ENCODE assay signal across 8 cellular contexts in the genomic region with DNA sequence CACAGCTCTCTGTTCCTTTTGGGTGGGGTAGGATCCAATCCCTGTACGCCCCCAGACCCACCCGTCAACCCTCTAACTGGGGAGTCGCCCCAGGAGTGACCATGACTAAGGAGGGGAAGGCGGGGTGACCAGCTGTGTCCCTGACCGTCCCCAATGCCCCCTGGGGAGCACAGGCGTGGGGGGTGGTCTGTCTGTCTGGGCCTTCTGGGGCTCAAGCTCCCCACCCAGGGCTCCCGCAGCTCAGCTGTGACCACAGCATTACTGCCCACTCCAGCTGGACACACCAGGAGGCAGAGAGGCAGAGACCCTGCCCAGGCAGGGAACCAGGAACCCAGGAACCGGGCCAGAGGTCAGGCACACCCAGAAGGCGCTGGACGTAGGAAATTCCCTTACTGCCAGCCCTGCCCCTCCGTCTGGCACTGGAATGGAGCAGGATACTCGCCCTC. TPM values are rescaled to one million over a fixed set of nuclear protein-coding genes. Genes with fewer than 3 reads are reported as not detected.
DNase-seq lines count a peak whose midpoint lies in the region; ATAC-seq and TF ChIP-seq lines count a peak whose summit lies in the region.

No MANE protein-coding gene starts in this region.

- intact Hi-C loops in prostate gland (cut with DNase I) = no loop called here
- intact Hi-C loops in sciatic nerve (cut with DNase I) = no loop called here

- WGBS in prostate gland = 21% methylated on average over 11 of the region's 12 CpGs

- peaks cover 55% of the 10 kb centered on the region for H3K79me2 ChIP-seq in DOHH2 (ENCODE audit: control insufficient read depth, low read length)
- peaks cover 58% of the 10 kb centered on the region for H3K79me2 ChIP-seq in fibroblast of lung (ENCODE audit: control insufficient read depth, insufficient read depth, low read length)

- H3K4me2 ChIP-seq in DOHH2 (ENCODE audit: low read length) = peak overlapping the region; percentile 76
- peak overlapping the region; percentile 98 for H3K4me2 ChIP-seq in fibroblast of lung (ENCODE audit: extremely low read depth, insufficient read depth, low read length)

- no peak overlapping the region for H3K27ac ChIP-seq in DOHH2 (ENCODE audit: low read depth, low read length)
- H3K27ac ChIP-seq in SJSA1 = peak overlapping the region; percentile 42; the same call in 1 of the 2 replicates
- H3K27ac ChIP-seq in fibroblast of lung (ENCODE audit: insufficient read depth, low read length) = peak overlapping the region; percentile 80
- peak overlapping the region; percentile 80 to 82 for H3K27ac ChIP-seq in prostate gland

- no peaks in the 10 kb centered on the region for H3K27me3 ChIP-seq in DOHH2 (ENCODE audit: control insufficient read depth, low read length)
- no peaks in the 10 kb centered on the region for H3K27me3 ChIP-seq in SJSA1 (replicated peaks)
- H3K27me3 ChIP-seq in fibroblast of lung (ENCODE audit: control insufficient read depth, insufficient read depth, low read length) = no peaks in the 10 kb centered on the region
- H3K27me3 ChIP-seq in prostate gland (replicated peaks; ENCODE audit: insufficient read depth) = no peaks in the 10 kb centered on the region

- DNase-seq in SJSA1 (ENCODE audit: low read depth in 1 of 2, low spot score in 2 of 2) (no peak), fibroblast of lung (ENCODE audit: low read depth in 2 of 2) (no peak), prostate gland (ENCODE audit: low spot score) (no peak), sciatic nerve (ENCODE audit: low spot score) (no peak), SKM-1 treated with dmso at 0.1 percent for 144 hours (lab: John Stamatoyannopoulos, UW; ENCODE audit: unreplicated experiment) (no peak)

- H3K36me3 ChIP-seq in DOHH2 (ENCODE audit: control insufficient read depth, low read length) (peaks cover 16% of the 10 kb centered on the region), SJSA1 (peaks cover 52% of the 10 kb centered on the region), fibroblast of lung (ENCODE audit: control insufficient read depth, insufficient read depth, low read length) (peaks cover 17% of the 10 kb centered on the region), prostate gland (no peaks in the 10 kb centered on the region)

- H3K9me3 ChIP-seq in DOHH2 (ENCODE audit: control insufficient read depth, insufficient read depth, low read length) (no peaks in the 10 kb centered on the region), SJSA1 (replicated peaks) (no peaks in the 10 kb centered on the region), fibroblast of lung (ENCODE audit: control insufficient read depth, insufficient read depth, low read depth, low read length) (no peaks in the 10 kb centered on the region), prostate gland (no peaks in the 10 kb centered on the region)

- TF ChIP-seq CTCF in DOHH2 (IDR thresholded peaks at IDR 0.05; ENCODE audit: low read depth, low read length, poor library complexity, severe bottlenecking) (no peak), fibroblast of lung (conservative IDR thresholded peaks at IDR 0.05 in 1 of 2, IDR thresholded peaks at IDR 0.05 in 1 of 2; ENCODE audit: low read depth in 1 of 2, low read length in 2 of 2) (no peak), prostate gland (IDR thresholded peaks at IDR 0.05) (no peak)

- peak overlapping the region; percentile 79 for H3K4me3 ChIP-seq in DOHH2 (ENCODE audit: low read length)
- H3K4me3 ChIP-seq in SJSA1 = peak overlapping the region; percentile 99
- peak overlapping the region; percentile 77 to 93 (median 90) for H3K4me3 ChIP-seq in fibroblast of lung (replicated peaks in 1 of 4; ENCODE audit: control extremely low read depth in 1 of 4, insufficient read depth in 1 of 4, low read depth in 3 of 4, low read length in 4 of 4)
- peak overlapping the region; percentile 95 to 98 for H3K4me3 ChIP-seq in prostate gland

- ATAC-seq in GM21619 (IDR thresholded peaks at IDR 0.05; ENCODE audit: unreplicated experiment) (no peak), sciatic nerve (no peak), GM18517 (IDR thresholded peaks at IDR 0.05; ENCODE audit: unreplicated experiment) (no peak)

- H3K9me2 ChIP-seq in DOHH2 (replicated peaks; ENCODE audit: control insufficient read depth, low read length) = no peaks in the 10 kb centered on the region

- H3F3A ChIP-seq in DOHH2 (ENCODE audit: control insufficient read depth, insufficient read depth) = no peaks in the 10 kb centered on the region

- no peak overlapping the region for H2AFZ ChIP-seq in fibroblast of lung (ENCODE audit: low read length)

- peak overlapping the region; percentile 82 for H3K9ac ChIP-seq in fibroblast of lung (ENCODE audit: insufficient read depth, low read length)

- H4K20me1 ChIP-seq in DOHH2 (ENCODE audit: control insufficient read depth, insufficient read depth, low read depth, low read length) = 0 out of 2 replicates have a peak, but pooled peaks cover 6% of the 10 kb centered on the region
- H4K20me1 ChIP-seq in fibroblast of lung (ENCODE audit: control insufficient read depth, extremely low read depth, insufficient read depth, low read length) = peaks cover 3% of the 10 kb centered on the region

- peaks cover 51% of the 10 kb centered on the region for H3K4me1 ChIP-seq in DOHH2 (ENCODE audit: control insufficient read depth, low read length)
- peaks cover 41% of the 10 kb centered on the region for H3K4me1 ChIP-seq in SJSA1 (replicated peaks)
- peaks cover 33% of the 10 kb centered on the region for H3K4me1 ChIP-seq in fibroblast of lung (ENCODE audit: control insufficient read depth, extremely low read depth, insufficient read depth, low read length)
- H3K4me1 ChIP-seq in prostate gland (replicated peaks) = peaks cover 24% of the 10 kb centered on the region

- TF ChIP-seq POLR2A in prostate gland (IDR thresholded peaks at IDR 0.05) = no peak

RNA-seq across cellular contexts. Expression of a gene that starts 0.9 kb away (rescaled TPM):
- total RNA-seq in SJSA1 (2014; rRNA removed; shearing (Covaris generic)) = 26.3 and 37.3 TPM in 2 replicates
- total RNA-seq in fibroblast of lung (23.9 and 50.9 TPM in 2 replicates), prostate gland (100 to 1,000 TPM in 1 of 2 donors, 10 to 100 TPM in 1; 50.1 to 210 TPM), sciatic nerve (343 TPM)
- polyA plus RNA-seq in fibroblast of lung = 19.8 and 32.3 TPM in 2 replicates
- polyA plus RNA-seq in fibroblast of lung (2012) = 51.0 and 84.7 TPM in 2 replicates
- polyA minus RNA-seq in fibroblast of lung (ENCODE audit: low replicate concordance) = 42.6 and 56.9 TPM in 2 replicates

RNA-seq across cellular contexts. Expression of a gene that starts 33.7 kb away (rescaled TPM):
- total RNA-seq in SJSA1 (2014; rRNA removed; shearing (Covaris generic)) = 0.06 and 0.34 TPM in 2 replicates
- total RNA-seq in fibroblast of lung = 2.3 and 3.5 TPM in 2 replicates
- 1.3 and 2.2 TPM in 2 replicates for polyA plus RNA-seq in fibroblast of lung
- polyA plus RNA-seq in fibroblast of lung (2012) = 2.3 and 2.7 TPM in 2 replicates
- polyA minus RNA-seq in fibroblast of lung (ENCODE audit: low replicate concordance) = 0.15 TPM in 1 of 2 replicates, not detected in the other
- total RNA-seq in prostate gland = 10 to 100 TPM; 18.3 to 44.4 TPM
- total RNA-seq in sciatic nerve = 11.5 TPM
